In the genomic region with DNA sequence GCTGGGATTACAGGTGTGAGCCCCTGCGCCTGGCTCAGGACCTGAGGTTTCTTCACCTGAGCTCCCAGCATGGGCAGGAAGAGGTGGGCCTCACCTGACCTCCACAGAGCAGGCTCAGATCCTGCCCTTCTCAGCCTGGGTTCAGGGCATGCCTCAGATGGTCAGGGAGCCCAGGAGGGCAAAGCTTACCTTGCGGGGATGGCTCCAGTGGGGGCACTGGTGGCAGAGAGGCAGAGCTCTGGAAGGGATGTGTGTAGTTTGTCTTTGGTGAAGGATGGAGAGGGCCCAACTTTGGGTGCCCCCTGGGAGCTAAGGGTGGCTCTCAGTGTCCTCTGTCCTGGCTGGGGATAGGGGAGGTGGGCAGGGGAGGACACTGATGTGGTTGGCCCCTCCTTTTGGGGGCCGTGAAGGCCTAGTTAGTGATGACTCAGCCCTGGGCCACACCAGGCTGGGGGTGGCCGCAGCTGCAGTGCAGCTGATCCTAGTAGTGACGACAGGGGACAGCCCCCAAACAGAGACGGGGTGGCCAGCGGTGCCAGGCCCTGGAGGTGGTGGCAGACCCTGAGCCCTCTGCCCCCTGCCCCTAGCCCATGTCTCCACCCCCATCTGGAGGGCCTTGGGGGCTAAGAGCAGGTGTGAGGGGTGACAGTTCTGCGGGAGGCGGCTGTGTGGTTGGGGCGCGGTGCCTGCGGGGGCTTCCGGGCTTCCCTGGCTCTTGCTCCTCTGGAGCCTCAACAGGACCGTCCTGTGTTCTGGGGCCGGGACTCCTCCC, we compare ENCODE assay signal across 1 cellular context.
TF ChIP-seq lines count a peak whose summit lies in the region.

No MANE protein-coding gene starts in this region.

TF ChIP-seq in GM23338, 12 proteins besides CTCF, POLR2A, EP300 and RAD21 (continued from another document):
- no peak for TF ChIP-seq POLR2AphosphoS5 (IDR thresholded peaks at IDR 0.05; ENCODE audit: low read depth)
- no peak for TF ChIP-seq ZNF331 (CRISPR knock-in tag; IDR thresholded peaks at IDR 0.05; ENCODE audit: low read depth)
- TF ChIP-seq EZH2phosphoT487 (IDR thresholded peaks at IDR 0.05; ENCODE audit: unreplicated experiment): no peak
- no peak for TF ChIP-seq JUNB (IDR thresholded peaks at IDR 0.05; ENCODE audit: unreplicated experiment)
- TF ChIP-seq ETS1 (IDR thresholded peaks at IDR 0.05): no peak
